25 cellular contexts compared by ENCODE assay signal in the genomic region with DNA sequence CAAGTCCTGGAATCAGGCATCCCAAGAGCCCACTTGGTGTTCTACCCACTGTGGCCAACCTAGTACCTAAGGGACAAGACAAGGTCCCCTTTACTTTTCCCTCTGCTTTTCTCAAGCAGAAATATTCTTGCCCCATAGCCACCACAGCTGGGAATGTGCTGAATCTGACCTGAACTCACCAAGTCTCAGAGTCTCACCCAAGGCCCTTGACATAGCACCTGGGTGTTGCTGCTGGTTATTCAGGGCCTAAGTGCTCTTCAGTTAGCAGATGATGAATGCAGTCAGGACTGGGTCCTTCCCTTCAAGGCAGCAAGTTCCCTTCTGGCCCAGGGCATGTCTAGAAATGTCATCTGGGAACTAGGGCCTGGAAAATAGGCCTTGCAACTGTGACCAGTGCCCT.
DNase-seq lines count a peak whose midpoint lies in the region; ATAC-seq, FAIRE-seq and TF ChIP-seq lines count a peak whose summit lies in the region.
"Had no signal": no experiment of that assay in that cellular context is flagged by ENCODE, and none has a peak within 500 bp of the region (broad histone marks: within the 10 kb centered on the region; RNA-seq: fewer than 3 reads in every experiment).

No MANE protein-coding gene starts in this region.

- no peak overlapping the region for H3K4ac ChIP-seq in trophoblast cell (ENCODE audit: low read depth, low read length)

- peaks cover 10% of the 10 kb centered on the region for H3K4me1 ChIP-seq in lower lobe of right lung
- H3K4me1 ChIP-seq in trophoblast cell (ENCODE audit: control insufficient read depth in 1 of 2, insufficient read depth in 2 of 2, low read length in 2 of 2), result peaks cover 25 to 28% of the 10 kb centered on the region in 2 experiments

- no peak for DNase-seq in bronchial epithelial cell (ENCODE audit: low read depth)
- DNase-seq in lower lobe of right lung, result no peak
- peak in 1 of 2 donors; percentile 56 for DNase-seq in trophoblast cell
- no peak for DNase-seq in activated CD8-positive, alpha-beta memory T cell treated with anti-CD3 and anti-CD28 coated beads, Interleukin-2, amount 10 ng/mL, durations not matched to agents 7 days and 5 days
- no peak for DNase-seq in stimulated activated naive CD4-positive, alpha-beta T cell treated with Interleukin-2 at 50 U/mL for 16 hours (lab: John Stamatoyannopoulos, UW)
- DNase-seq: 8988T; ACHN; AML-193; BE2C; Calu3; CD4-positive, alpha-beta memory T cell; COR-L47; DMS53; DMS79 treated with DMSO at 0.1 percent for 48 hours; GF-D8; GM23248; H7; HCEC 1CT had no signal

- H2BK5ac ChIP-seq in trophoblast cell (ENCODE audit: low read depth, low read length, poor library complexity), result peak overlapping the region; percentile 20

- H3K79me2 ChIP-seq in trophoblast cell (ENCODE audit: control insufficient read depth, insufficient read depth, low read length, poor library complexity), result peaks cover 2% of the 10 kb centered on the region

- H3K9me3 ChIP-seq in lower lobe of right lung (no peaks in the 10 kb centered on the region), trophoblast cell (ENCODE audit: insufficient read depth, low read depth, low read length) (no peaks in the 10 kb centered on the region)
- H3K9me3 ChIP-seq: BE2C; BLaER1 treated with 17β-estradiol and CSF1 and Interleukin-3, amounts not matched to agents 10 nM and 100 nM had no signal

- CTCF ChIA-PET in activated CD8-positive, alpha-beta memory T cell treated with anti-CD3 and anti-CD28 coated beads, Interleukin-2, amount 10 ng/mL, durations not matched to agents 7 days and 5 days (lab: Charles Lee), result no interaction called here

- no peak overlapping the region for H3K4me3 Mint-ChIP-seq in activated CD8-positive, alpha-beta memory T cell treated with anti-CD3 and anti-CD28 coated beads, Interleukin-2, amount 10 ng/mL, durations not matched to agents 7 days and 5 days
- H3K4me3 Mint-ChIP-seq: CD4-positive, alpha-beta memory T cell had no signal

- TF ChIP-seq CTCF in C4-2B (conservative IDR thresholded peaks at IDR 0.05), result no peak
- TF ChIP-seq CTCF in bronchial epithelial cell (IDR thresholded peaks at IDR 0.05; ENCODE audit: insufficient read depth, low read length, severe bottlenecking), result no peak
- TF ChIP-seq CTCF in lower lobe of right lung (IDR thresholded peaks at IDR 0.05), result no peak

- peaks cover 13% of the 10 kb centered on the region for H3K79me1 ChIP-seq in trophoblast cell (ENCODE audit: low read length)

- peak overlapping the region; percentile 64 for H4K91ac ChIP-seq in trophoblast cell (ENCODE audit: low read depth, low read length)

- H3K36me3 Mint-ChIP-seq in activated CD8-positive, alpha-beta memory T cell treated with anti-CD3 and anti-CD28 coated beads, Interleukin-2, amount 10 ng/mL, durations not matched to agents 7 days and 5 days, result no peaks in the 10 kb centered on the region
- H3K36me3 Mint-ChIP-seq: CD4-positive, alpha-beta memory T cell had no signal

- 0 out of 2 replicates have a peak overlapping the region, but pooled peaks have one; percentile 9 for H3K27ac ChIP-seq in C4-2B
- no peak overlapping the region for H3K27ac ChIP-seq in lower lobe of right lung
- peak overlapping the region; percentile 40 for H3K27ac ChIP-seq in trophoblast cell (ENCODE audit: low read depth, low read length)
- H3K27ac ChIP-seq: BLaER1 treated with 17β-estradiol and CSF1 and Interleukin-3, amounts not matched to agents 10 nM and 100 nM; GM23248 had no signal

- peak; percentile 89 for FAIRE-seq in bronchial epithelial cell (lab: Jason Lieb, UNC)
- FAIRE-seq: A549, GM12892, GM19239, H1 had no signal

- no peak overlapping the region for H3K4me3 ChIP-seq in bronchial epithelial cell (ENCODE audit: low read depth, low read length)
- H3K4me3 ChIP-seq in lower lobe of right lung, result no peak overlapping the region
- no peak overlapping the region for H3K4me3 ChIP-seq in trophoblast cell (ENCODE audit: low read depth, low read length)
- H3K4me3 ChIP-seq: A549; BLaER1 treated with 17β-estradiol and CSF1 and Interleukin-3, amounts not matched to agents 10 nM and 100 nM; GM23248 had no signal

- no peak overlapping the region for H2AK5ac ChIP-seq in trophoblast cell (ENCODE audit: low read length)

- no peak overlapping the region for H2AFZ ChIP-seq in trophoblast cell (ENCODE audit: insufficient read depth, low read length, poor library complexity)
- H2AFZ ChIP-seq: GM23248 had no signal

- H3K14ac ChIP-seq in trophoblast cell (ENCODE audit: low read length), result peak overlapping the region; percentile 2

- intact Hi-C loops in lower lobe of right lung (cut with DNase I), result no loop called here

- H3K27me3 Mint-ChIP-seq in activated CD8-positive, alpha-beta memory T cell treated with anti-CD3 and anti-CD28 coated beads, Interleukin-2, amount 10 ng/mL, durations not matched to agents 7 days and 5 days, result peaks cover 15% of the 10 kb centered on the region

- H3K4me1 Mint-ChIP-seq in activated CD8-positive, alpha-beta memory T cell treated with anti-CD3 and anti-CD28 coated beads, Interleukin-2, amount 10 ng/mL, durations not matched to agents 7 days and 5 days, result no peaks in the 10 kb centered on the region
- H3K4me1 Mint-ChIP-seq: CD4-positive, alpha-beta memory T cell had no signal

- no peak overlapping the region for H4K12ac ChIP-seq in trophoblast cell (ENCODE audit: low read depth, low read length)

- ATAC-seq in lower lobe of right lung, result peak; percentile 41 to 42
- no peak for ATAC-seq in GM18519 (IDR thresholded peaks at IDR 0.05; ENCODE audit: low FRiP score, unreplicated experiment)
- no peak for ATAC-seq in activated CD8-positive, alpha-beta memory T cell treated with anti-CD3 and anti-CD28 coated beads, Interleukin-2, amount 10 ng/mL, durations not matched to agents 7 days and 5 days

- no peak overlapping the region for H3K27ac Mint-ChIP-seq in activated CD8-positive, alpha-beta memory T cell treated with anti-CD3 and anti-CD28 coated beads, Interleukin-2, amount 10 ng/mL, durations not matched to agents 7 days and 5 days
- H3K27ac Mint-ChIP-seq: CD4-positive, alpha-beta memory T cell had no signal

- H4K8ac ChIP-seq in trophoblast cell (ENCODE audit: low read depth, low read length), result no peak overlapping the region

- no peak overlapping the region for H3K23ac ChIP-seq in trophoblast cell (ENCODE audit: low read length)

- H2BK12ac ChIP-seq in trophoblast cell (ENCODE audit: low read length), result peak overlapping the region; percentile 35

- H3K9ac ChIP-seq in trophoblast cell (ENCODE audit: low read length), result no peak overlapping the region
- H3K9ac ChIP-seq: BLaER1 treated with 17β-estradiol and CSF1 and Interleukin-3, amounts not matched to agents 10 nM and 100 nM; GM23248 had no signal

- H3K27me3 ChIP-seq in bronchial epithelial cell (ENCODE audit: control insufficient read depth, insufficient read depth, low read length) (no peaks in the 10 kb centered on the region), lower lobe of right lung (ENCODE audit: low read depth) (no peaks in the 10 kb centered on the region), trophoblast cell (ENCODE audit: insufficient read depth, low read length) (no peaks in the 10 kb centered on the region)
- H3K27me3 ChIP-seq: BE2C; BLaER1 treated with 17β-estradiol and CSF1 and Interleukin-3, amounts not matched to agents 10 nM and 100 nM had no signal

- no peak overlapping the region for H2BK120ac ChIP-seq in trophoblast cell (ENCODE audit: insufficient read depth, low read length, poor library complexity)

- peak overlapping the region; percentile 19 for H3K18ac ChIP-seq in trophoblast cell (ENCODE audit: low read length)

- no peaks in the 10 kb centered on the region for H3K9me3 Mint-ChIP-seq in activated CD8-positive, alpha-beta memory T cell treated with anti-CD3 and anti-CD28 coated beads, Interleukin-2, amount 10 ng/mL, durations not matched to agents 7 days and 5 days (ENCODE audit: low read depth)

- no peaks in the 10 kb centered on the region for H3K36me3 ChIP-seq in bronchial epithelial cell (ENCODE audit: control insufficient read depth, insufficient read depth, low read length)
- no peaks in the 10 kb centered on the region for H3K36me3 ChIP-seq in lower lobe of right lung
- H3K36me3 ChIP-seq in trophoblast cell (ENCODE audit: control insufficient read depth in 1 of 2, insufficient read depth in 2 of 2, low read length in 2 of 2), result no peaks in the 10 kb centered on the region
- H3K36me3 ChIP-seq: BE2C; BLaER1 treated with 17β-estradiol and CSF1 and Interleukin-3, amounts not matched to agents 10 nM and 100 nM had no signal

- no peak overlapping the region for H3K4me2 ChIP-seq in trophoblast cell (ENCODE audit: low read length)
- H3K4me2 ChIP-seq: A549; BLaER1 treated with 17β-estradiol and CSF1 and Interleukin-3, amounts not matched to agents 10 nM and 100 nM had no signal

Comparison
In these comparisons a context has a peak if more than half of its experiments do, and no peak if none do; other contexts are left out.
1. ATAC-seq: peak in lower lobe of right lung (2 of 2); none in GM18519 (single experiment) and activated CD8-positive, alpha-beta memory T cell treated with anti-CD3 and anti-CD28 coated beads, Interleukin-2, amount 10 ng/mL, durations not matched to agents 7 days and 5 days (single experiment).